19 cellular contexts compared by ENCODE assay signal in genomic region chr10:4633186-4633585, GRCh38.
A peak's percentile ranks its signal among the peaks of the same experiment; 100 is the strongest.
DNase-seq lines count a peak whose midpoint lies in the region; FAIRE-seq and TF ChIP-seq lines count a peak whose summit lies in the region.
"Had no signal": no experiment of that assay in that cellular context is flagged by ENCODE, and none has a peak within 500 bp of the region (broad histone marks: within the 10 kb centered on the region; RNA-seq: fewer than 3 reads in every experiment).

No MANE protein-coding gene starts in this region.

- H4K91ac ChIP-seq in H1 (replicated peaks; ENCODE audit: insufficient read length, low read length), result no peak overlapping the region
- no peak overlapping the region for H4K91ac ChIP-seq in neuronal stem cell (ENCODE audit: low read depth, low read length, poor library complexity)

- H3K9ac ChIP-seq in H1 (replicated peaks in 1 of 4; ENCODE audit: extremely low read depth in 1 of 4, low read depth in 3 of 4, low read length in 3 of 4), result no peak overlapping the region
- no peak overlapping the region for H3K9ac ChIP-seq in neuronal stem cell (ENCODE audit: low read depth, low read length, poor library complexity)

- DNase-seq in HT-29 (ENCODE audit: low spot score), result peak; percentile 27
- no peak for DNase-seq in H1 (ENCODE audit: low read depth in 1 of 2, low spot score in 2 of 2)
- DNase-seq in neuronal stem cell (ENCODE audit: low spot score), result no peak
- no peak for DNase-seq in type B pancreatic cell (ENCODE audit: extremely low spot score, unreplicated experiment)
- no peak for DNase-seq in glutamatergic neuron
- DNase-seq in activated T-helper 2 cell treated with anti-CD3 and anti-CD28 coated beads, Interferon-gamma antibody, Interleukin-2, Interleukin-4, amounts not matched to agents 10 μg/mL and 5 μg/mL and 100 μg/mL, durations not matched to agents 14 hours and 24 hours and 36 hours (ENCODE audit: low spot score), result no peak
- DNase-seq in endothelial cell (ENCODE audit: low spot score), result no peak
- DNase-seq: BE2C; CD4-positive, alpha-beta memory T cell; DMS153; DMS79 treated with DMSO at 0.1 percent for 48 hours; EL had no signal

- H2BK5ac ChIP-seq in H1 (ENCODE audit: low read depth, low read length) (no peak overlapping the region), neuronal stem cell (ENCODE audit: low read length) (no peak overlapping the region)

- H3K79me2 ChIP-seq in H1 (ENCODE audit: control insufficient read depth in 1 of 2, insufficient read depth in 2 of 2, low read length in 2 of 2), result no peaks in the 10 kb centered on the region

- H3K4me3 ChIP-seq in H1 (ENCODE audit: extremely low read depth in 1 of 4, insufficient read depth in 2 of 4, low read depth in 3 of 4, low read length in 4 of 4) (no peak overlapping the region), neuronal stem cell (ENCODE audit: low read length in 2 of 2) (no peak overlapping the region)
- H3K4me3 ChIP-seq: A549 had no signal

- H3K9me3 Mint-ChIP-seq in type B pancreatic cell (peaks cover 11% of the 10 kb centered on the region), glutamatergic neuron (ENCODE audit: unreplicated experiment) (no peaks in the 10 kb centered on the region), endothelial cell (ENCODE audit: unreplicated experiment) (no peaks in the 10 kb centered on the region)
- peaks cover 3% of the 10 kb centered on the region for H3K9me3 Mint-ChIP-seq in activated T-helper 2 cell treated with anti-CD3 and anti-CD28 coated beads, Interferon-gamma antibody, Interleukin-2, Interleukin-4, amounts not matched to agents 10 μg/mL and 5 μg/mL and 100 μg/mL, durations not matched to agents 14 hours and 24 hours and 36 hours

- no peak for TF ChIP-seq EP300 in H1 (IDR thresholded peaks at IDR 0.05; ENCODE audit: borderline replicate concordance in 1 of 2, low read depth in 2 of 2, low read length in 2 of 2)

- H3K4me3 Mint-ChIP-seq in type B pancreatic cell, result peak overlapping the region; percentile 68
- no peak overlapping the region for H3K4me3 Mint-ChIP-seq in glutamatergic neuron (ENCODE audit: unreplicated experiment)
- no peak overlapping the region for H3K4me3 Mint-ChIP-seq in activated T-helper 2 cell treated with anti-CD3 and anti-CD28 coated beads, Interferon-gamma antibody, Interleukin-2, Interleukin-4, amounts not matched to agents 10 μg/mL and 5 μg/mL and 100 μg/mL, durations not matched to agents 14 hours and 24 hours and 36 hours (ENCODE audit: low read depth)
- H3K4me3 Mint-ChIP-seq in endothelial cell (ENCODE audit: unreplicated experiment), result no peak overlapping the region
- H3K4me3 Mint-ChIP-seq: CD4-positive, alpha-beta memory T cell had no signal

- H2AK5ac ChIP-seq in H1 (ENCODE audit: low read depth, low read length) (no peak overlapping the region), neuronal stem cell (ENCODE audit: low read depth, low read length) (no peak overlapping the region)

- no peak overlapping the region for H4K8ac ChIP-seq in H1 (ENCODE audit: extremely low read depth, insufficient read depth, low read length)
- H4K8ac ChIP-seq in neuronal stem cell (ENCODE audit: low read depth, low read length), result no peak overlapping the region

- no peak overlapping the region for H3K18ac ChIP-seq in H1 (ENCODE audit: extremely low read depth, low read length)
- no peak overlapping the region for H3K18ac ChIP-seq in neuronal stem cell (ENCODE audit: low read length)

- CTCF ChIA-PET in H1 (lab: Charles Lee; ENCODE audit: partially characterized antibody), result interaction anchor here (1.3 kb wide), 1 partner anchor 24 kb away, joined by 3 read pairs; no protein-coding TSS in a partner anchor

- no peak overlapping the region for H3K4me2 ChIP-seq in H1 (ENCODE audit: insufficient read depth in 1 of 2, low read depth in 2 of 2, low read length in 2 of 2)
- H3K4me2 ChIP-seq in neuronal stem cell (ENCODE audit: insufficient read depth, low read length, poor library complexity, severe bottlenecking), result no peak overlapping the region
- H3K4me2 ChIP-seq: A549 had no signal

- TF ChIP-seq RAD21 in H1 (IDR thresholded peaks at IDR 0.05 in 1 of 2, conservative IDR thresholded peaks at IDR 0.05 in 1 of 2; ENCODE audit: low read depth in 2 of 2, low read length in 2 of 2), result no peak

- H3K79me1 ChIP-seq in H1 (ENCODE audit: low read depth, low read length) (no peaks in the 10 kb centered on the region), neuronal stem cell (ENCODE audit: low read depth, low read length) (no peaks in the 10 kb centered on the region)

- no peak for FAIRE-seq in H1 (lab: Jason Lieb, UNC)
- FAIRE-seq: A549, D721Med, G401.6, GM12891, H54 had no signal

- peak overlapping the region; percentile 98 for H3K27ac Mint-ChIP-seq in type B pancreatic cell
- no peak overlapping the region for H3K27ac Mint-ChIP-seq in glutamatergic neuron (ENCODE audit: unreplicated experiment)
- no peak overlapping the region for H3K27ac Mint-ChIP-seq in activated T-helper 2 cell treated with anti-CD3 and anti-CD28 coated beads, Interferon-gamma antibody, Interleukin-2, Interleukin-4, amounts not matched to agents 10 μg/mL and 5 μg/mL and 100 μg/mL, durations not matched to agents 14 hours and 24 hours and 36 hours
- no peak overlapping the region for H3K27ac Mint-ChIP-seq in endothelial cell (ENCODE audit: unreplicated experiment)
- H3K27ac Mint-ChIP-seq: CD4-positive, alpha-beta memory T cell; IgD-negative memory B cell had no signal

- H3K4ac ChIP-seq in H1 (replicated peaks; ENCODE audit: insufficient read length, low read depth, low read length) (no peak overlapping the region), neuronal stem cell (ENCODE audit: low read length) (no peak overlapping the region)

- POLR2A ChIA-PET in H1 (lab: Charles Lee; ENCODE audit: partially characterized antibody), result no interaction called here

- no peak overlapping the region for H2BK20ac ChIP-seq in H1 (ENCODE audit: low read length)

- no peaks in the 10 kb centered on the region for H3K9me3 ChIP-seq in H1 (ENCODE audit: insufficient read depth in 2 of 2, low read depth in 1 of 2, low read length in 1 of 2)
- no peaks in the 10 kb centered on the region for H3K9me3 ChIP-seq in neuronal stem cell (replicated peaks in 1 of 2; ENCODE audit: control insufficient read depth in 2 of 2, insufficient read depth in 1 of 2, low read depth in 1 of 2, low read length in 2 of 2)
- H3K9me3 ChIP-seq: BE2C had no signal

- no peaks in the 10 kb centered on the region for H3K36me3 Mint-ChIP-seq in type B pancreatic cell
- H3K36me3 Mint-ChIP-seq in glutamatergic neuron (ENCODE audit: unreplicated experiment), result no peaks in the 10 kb centered on the region
- no peaks in the 10 kb centered on the region for H3K36me3 Mint-ChIP-seq in activated T-helper 2 cell treated with anti-CD3 and anti-CD28 coated beads, Interferon-gamma antibody, Interleukin-2, Interleukin-4, amounts not matched to agents 10 μg/mL and 5 μg/mL and 100 μg/mL, durations not matched to agents 14 hours and 24 hours and 36 hours (ENCODE audit: low read depth)
- H3K36me3 Mint-ChIP-seq in endothelial cell (ENCODE audit: low read depth, unreplicated experiment), result no peaks in the 10 kb centered on the region
- H3K36me3 Mint-ChIP-seq: IgD-negative memory B cell had no signal

- H3K27ac ChIP-seq in H1 (ENCODE audit: low read depth, low read length) (no peak overlapping the region), neuronal stem cell (replicated peaks; ENCODE audit: low read length) (no peak overlapping the region)
- H3K27ac ChIP-seq: A549, C4-2B had no signal

- TF ChIP-seq CTCF in H1 (IDR thresholded peaks at IDR 0.05; ENCODE audit: control extremely low read depth in 1 of 3, insufficient read depth in 1 of 3, low read depth in 1 of 3, low read length in 3 of 3) (no peak), type B pancreatic cell (conservative IDR thresholded peaks at IDR 0.05) (no peak), glutamatergic neuron (IDR thresholded peaks at IDR 0.05; ENCODE audit: partially characterized antibody, unreplicated experiment) (no peak), endothelial cell (IDR thresholded peaks at IDR 0.05; ENCODE audit: unreplicated experiment) (no peak)

- H2BK12ac ChIP-seq in H1 (ENCODE audit: low read depth, low read length) (peak overlapping the region; percentile 5; the same call in 1 of the 2 replicates), neuronal stem cell (ENCODE audit: low read length) (no peak overlapping the region)

- intact Hi-C loops in activated T-helper 2 cell treated with anti-CD3 and anti-CD28 coated beads, Interferon-gamma antibody, Interleukin-2, Interleukin-4, amounts not matched to agents 10 μg/mL and 5 μg/mL and 100 μg/mL, durations not matched to agents 14 hours and 24 hours and 36 hours (cut with micrococcal nuclease), result no loop called here

- no peak overlapping the region for H3K23ac ChIP-seq in H1 (ENCODE audit: insufficient read length)
- no peak overlapping the region for H3K23ac ChIP-seq in neuronal stem cell (ENCODE audit: low read depth, low read length, poor library complexity)

- H3K27me3 ChIP-seq in H1 (replicated peaks in 1 of 4; ENCODE audit: control insufficient read depth in 3 of 4, extremely low read depth in 1 of 4, insufficient read depth in 3 of 4, low read length in 3 of 4), result no peaks in the 10 kb centered on the region
- H3K27me3 ChIP-seq in neuronal stem cell (ENCODE audit: control insufficient read depth in 3 of 3, insufficient read depth in 3 of 3, low read depth in 1 of 3, low read length in 3 of 3), result no peaks in the 10 kb centered on the region
- H3K27me3 ChIP-seq: BE2C had no signal

- TF ChIP-seq POLR2A in H1 (IDR thresholded peaks at IDR 0.05; ENCODE audit: control extremely low read depth in 1 of 2, low read depth in 2 of 2, low read length in 2 of 2), result no peak

- H2BK120ac ChIP-seq in H1 (replicated peaks; ENCODE audit: low read depth, low read length) (no peak overlapping the region), neuronal stem cell (ENCODE audit: low read depth, low read length) (no peak overlapping the region)

- peaks cover 11% of the 10 kb centered on the region for H3K4me1 Mint-ChIP-seq in type B pancreatic cell (ENCODE audit: unreplicated experiment)
- no peaks in the 10 kb centered on the region for H3K4me1 Mint-ChIP-seq in glutamatergic neuron (ENCODE audit: low read depth, unreplicated experiment)
- H3K4me1 Mint-ChIP-seq in activated T-helper 2 cell treated with anti-CD3 and anti-CD28 coated beads, Interferon-gamma antibody, Interleukin-2, Interleukin-4, amounts not matched to agents 10 μg/mL and 5 μg/mL and 100 μg/mL, durations not matched to agents 14 hours and 24 hours and 36 hours (ENCODE audit: low read depth), result no peaks in the 10 kb centered on the region
- no peaks in the 10 kb centered on the region for H3K4me1 Mint-ChIP-seq in endothelial cell (ENCODE audit: unreplicated experiment)

- H3K14ac ChIP-seq in H1 (ENCODE audit: insufficient read length) (no peak overlapping the region), neuronal stem cell (ENCODE audit: low read length) (no peak overlapping the region)

- 0 out of 2 replicates have a peak overlapping the region, but pooled peaks have one; percentile 44 for H2AFZ ChIP-seq in H1 (ENCODE audit: low read length)
- peak overlapping the region; percentile 75 for H2AFZ ChIP-seq in neuronal stem cell (ENCODE audit: low read length)

- H3K36me3 ChIP-seq in H1 (ENCODE audit: control insufficient read depth in 2 of 4, insufficient read depth in 4 of 4, low read length in 3 of 4), result no peaks in the 10 kb centered on the region
- no peaks in the 10 kb centered on the region for H3K36me3 ChIP-seq in neuronal stem cell (replicated peaks in 1 of 2; ENCODE audit: control insufficient read depth in 2 of 2, insufficient read depth in 2 of 2, low read length in 2 of 2)
- H3K36me3 ChIP-seq: BE2C had no signal

- 91% methylated on average over 8 of the region's 8 CpGs; no CpG with 5 or more reads in 1 of the 2 experiments for WGBS in H1 (ENCODE audit: extremely low coverage in 1 of 2, insufficient coverage in 1 of 2, insufficient read length in 1 of 2, insufficient replicate concordance in 2 of 2, low coverage in 1 of 2, low lambda C conversion rate in 2 of 2, missing lambda C conversion rate in 1 of 2), 2 experiments
- no CpG with 5 or more reads among the region's 8 CpGs for WGBS in neuronal stem cell (ENCODE audit: extremely low coverage in 2 of 2, insufficient read length in 2 of 2, insufficient replicate concordance in 1 of 2), 2 donors

- H4K5ac ChIP-seq in H1 (ENCODE audit: insufficient read length, low read depth, low read length), result no peak overlapping the region

- no peaks in the 10 kb centered on the region for H3K23me2 ChIP-seq in H1 (ENCODE audit: low read depth, low read length)

- H3K27me3 Mint-ChIP-seq in type B pancreatic cell (no peaks in the 10 kb centered on the region), glutamatergic neuron (ENCODE audit: unreplicated experiment) (no peaks in the 10 kb centered on the region), endothelial cell (ENCODE audit: unreplicated experiment) (no peaks in the 10 kb centered on the region)
- no peaks in the 10 kb centered on the region for H3K27me3 Mint-ChIP-seq in activated T-helper 2 cell treated with anti-CD3 and anti-CD28 coated beads, Interferon-gamma antibody, Interleukin-2, Interleukin-4, amounts not matched to agents 10 μg/mL and 5 μg/mL and 100 μg/mL, durations not matched to agents 14 hours and 24 hours and 36 hours (ENCODE audit: low read depth)
- H3K27me3 Mint-ChIP-seq: CD4-positive, alpha-beta memory T cell had no signal

- peaks cover 0 to 6% (median 0%) of the 10 kb centered on the region in 4 experiments; a peak in 3 of 7 replicates for H3K4me1 ChIP-seq in H1 (replicated peaks in 1 of 4; ENCODE audit: control insufficient read depth in 3 of 4, insufficient read depth in 4 of 4, low read length in 3 of 4)
- peaks cover 4 to 8% of the 10 kb centered on the region in 2 donors for H3K4me1 ChIP-seq in neuronal stem cell (ENCODE audit: control insufficient read depth in 2 of 2, insufficient read depth in 1 of 2, low read depth in 1 of 2, low read length in 2 of 2)
- H3K4me1 ChIP-seq: A549, BE2C had no signal

- H3K56ac ChIP-seq in H1 (replicated peaks; ENCODE audit: insufficient read length, low read depth, low read length), result no peak overlapping the region

- H2BK15ac ChIP-seq in H1 (ENCODE audit: low read length) (no peak overlapping the region), neuronal stem cell (ENCODE audit: low read length) (no peak overlapping the region)

- H4K20me1 ChIP-seq in H1 (replicated peaks in 1 of 2; ENCODE audit: control insufficient read depth in 1 of 2, insufficient read depth in 2 of 2, low read length in 2 of 2), result no peaks in the 10 kb centered on the region
